ENCODE assay signal across 18 cellular contexts in the genomic region with DNA sequence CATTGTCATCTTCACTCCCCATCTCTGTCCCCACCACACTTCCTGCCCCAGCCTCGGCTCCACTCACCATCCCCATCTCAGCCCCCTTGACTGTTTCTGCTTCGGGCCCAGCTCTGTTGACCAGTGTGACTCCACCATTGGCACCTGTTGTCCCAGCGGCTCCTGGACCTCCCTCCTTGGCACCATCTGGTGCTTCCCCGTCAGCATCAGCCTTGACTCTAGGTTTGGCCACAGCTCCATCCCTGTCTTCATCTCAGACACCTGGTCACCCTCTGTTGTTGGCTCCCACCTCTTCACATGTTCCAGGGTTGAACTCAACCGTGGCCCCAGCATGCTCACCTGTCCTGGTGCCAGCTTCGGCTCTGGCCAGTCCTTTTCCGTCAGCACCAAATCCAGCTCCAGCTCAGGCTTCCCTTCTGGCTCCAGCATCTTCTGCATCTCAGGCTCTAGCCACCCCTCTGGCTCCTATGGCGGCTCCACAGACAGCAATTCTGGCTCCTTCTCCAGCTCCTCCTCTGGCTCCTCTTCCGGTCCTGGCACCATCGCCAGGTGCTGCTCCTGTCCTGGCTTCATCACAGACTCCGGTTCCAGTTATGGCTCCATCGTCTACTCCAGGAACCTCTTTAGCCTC. TPM values are rescaled to one million over a fixed set of nuclear protein-coding genes. Genes with fewer than 3 reads are reported as not detected.
DNase-seq lines count a peak whose midpoint lies in the region; FAIRE-seq and TF ChIP-seq lines count a peak whose summit lies in the region.
"Had no signal": no experiment of that assay in that cellular context is flagged by ENCODE, and none has a peak within 500 bp of the region (broad histone marks: within the 10 kb centered on the region; RNA-seq: fewer than 3 reads in every experiment).

No MANE protein-coding gene starts in this region.

- no peaks in the 10 kb centered on the region; a peak in 1 of 4 replicates for H3K79me2 ChIP-seq in H1 (ENCODE audit: control insufficient read depth in 1 of 2, insufficient read depth in 2 of 2, low read length in 2 of 2)

- peak overlapping the region; percentile 35; the same call in 1 of the 2 replicates for H4K8ac ChIP-seq in H1 (ENCODE audit: extremely low read depth, insufficient read depth, low read length)

- H3K9me3 Mint-ChIP-seq in activated naive CD4-positive, alpha-beta T cell treated with anti-CD3 and anti-CD28 coated beads, Interleukin-2, amount 10 ng/mL, durations not matched to agents 7 days and 5 days = no peaks in the 10 kb centered on the region
- no peaks in the 10 kb centered on the region for H3K9me3 Mint-ChIP-seq in activated CD4-positive, alpha-beta memory T cell treated with anti-CD3 and anti-CD28 coated beads for 36 hours
- H3K9me3 Mint-ChIP-seq: activated naive CD8-positive, alpha-beta T cell treated with anti-CD3 and anti-CD28 coated beads, Interleukin-2, amount 10 ng/mL, durations not matched to agents 7 days and 5 days had no signal

- CTCF ChIA-PET in activated naive CD4-positive, alpha-beta T cell treated with anti-CD3 and anti-CD28 coated beads, Interleukin-2, amount 10 ng/mL, durations not matched to agents 7 days and 5 days (lab: Charles Lee) = interaction anchor here (0.6 to 1.1 kb wide), 3 partner anchors 31 to 90 kb away, joined by 3 read pairs; no protein-coding TSS in a partner anchor
- CTCF ChIA-PET in activated CD4-positive, alpha-beta memory T cell treated with anti-CD3 and anti-CD28 coated beads for 36 hours (lab: Charles Lee) = interaction anchor here (0.7 kb wide), 1 partner anchor 91 kb away, joined by 3 read pairs; no protein-coding TSS in a partner anchor
- CTCF ChIA-PET in H1 (lab: Charles Lee; ENCODE audit: partially characterized antibody) = interaction anchor here (1.1 to 2.1 kb wide), 2 partner anchors 13 to 55 kb away, joined by 4 to 8 read pairs; no protein-coding TSS in a partner anchor

- H3K36me3 ChIP-seq in H1 (ENCODE audit: control insufficient read depth in 2 of 4, insufficient read depth in 4 of 4, low read length in 3 of 4) (peaks cover 35 to 63% (median 58%) of the 10 kb centered on the region in 4 experiments), sigmoid colon (peaks cover 37 to 91% (median 61%) of the 10 kb centered on the region in 4 donors)

- H3K4me3 ChIP-seq in H1 (ENCODE audit: extremely low read depth in 1 of 4, insufficient read depth in 2 of 4, low read depth in 3 of 4, low read length in 4 of 4) (no peak overlapping the region), sigmoid colon (no peak overlapping the region)
- H3K4me3 ChIP-seq: A549, PC-9, thoracic aorta had no signal

- no peaks in the 10 kb centered on the region for H3K23me2 ChIP-seq in H1 (ENCODE audit: low read depth, low read length)

- no peak overlapping the region for H3K9ac ChIP-seq in H1 (replicated peaks in 1 of 4; ENCODE audit: extremely low read depth in 1 of 4, low read depth in 3 of 4, low read length in 3 of 4)

- no peak overlapping the region for H3K4me3 Mint-ChIP-seq in activated naive CD4-positive, alpha-beta T cell treated with anti-CD3 and anti-CD28 coated beads, Interleukin-2, amount 10 ng/mL, durations not matched to agents 7 days and 5 days
- no peak overlapping the region for H3K4me3 Mint-ChIP-seq in activated CD4-positive, alpha-beta memory T cell treated with anti-CD3 and anti-CD28 coated beads for 36 hours
- H3K4me3 Mint-ChIP-seq: activated naive CD8-positive, alpha-beta T cell treated with anti-CD3 and anti-CD28 coated beads, Interleukin-2, amount 10 ng/mL, durations not matched to agents 7 days and 5 days had no signal

- no peak overlapping the region for H3K18ac ChIP-seq in H1 (ENCODE audit: extremely low read depth, low read length)

- 95% methylated on average over 12 of the region's 12 CpGs; no CpG with 5 or more reads in 1 of the 2 experiments for WGBS in H1 (ENCODE audit: extremely low coverage in 1 of 2, insufficient coverage in 1 of 2, insufficient read length in 1 of 2, insufficient replicate concordance in 2 of 2, low coverage in 1 of 2, low lambda C conversion rate in 2 of 2, missing lambda C conversion rate in 1 of 2), 2 experiments
- 95% methylated on average over 12 of the region's 12 CpGs for WGBS in sigmoid colon, 2 donors

- no peak overlapping the region for H2BK120ac ChIP-seq in H1 (replicated peaks; ENCODE audit: low read depth, low read length)

- peaks cover 6% of the 10 kb centered on the region; the same call in 1 of the 2 replicates for H3K79me1 ChIP-seq in H1 (ENCODE audit: low read depth, low read length)

- no peak overlapping the region for H2BK5ac ChIP-seq in H1 (ENCODE audit: low read depth, low read length)

- TF ChIP-seq POLR2A in H1 (IDR thresholded peaks at IDR 0.05; ENCODE audit: control extremely low read depth in 1 of 2, low read depth in 2 of 2, low read length in 2 of 2) = no peak
- no peak for TF ChIP-seq POLR2A in sigmoid colon (IDR thresholded peaks at IDR 0.05)

- TF ChIP-seq RAD21 in H1 (IDR thresholded peaks at IDR 0.05 in 1 of 2, conservative IDR thresholded peaks at IDR 0.05 in 1 of 2; ENCODE audit: low read depth in 2 of 2, low read length in 2 of 2) = no peak

- no peak overlapping the region for H3K4me2 ChIP-seq in H1 (ENCODE audit: insufficient read depth in 1 of 2, low read depth in 2 of 2, low read length in 2 of 2)
- H3K4me2 ChIP-seq: A549, PC-9 had no signal

- no peak for DNase-seq in activated naive CD4-positive, alpha-beta T cell treated with anti-CD3 and anti-CD28 coated beads, Interleukin-2, amount 10 ng/mL, durations not matched to agents 7 days and 5 days
- no peak for DNase-seq in activated naive CD4-positive, alpha-beta T cell treated with Interleukin-2 at 50 U/mL for 16 hours
- no peak for DNase-seq in activated CD4-positive, alpha-beta memory T cell treated with anti-CD3 and anti-CD28 coated beads for 36 hours
- DNase-seq in H1 (ENCODE audit: low read depth in 1 of 2, low spot score in 2 of 2) = no peak
- DNase-seq in sigmoid colon = peak; percentile 56
- DNase-seq in germinal center (ENCODE audit: low spot score) = no peak
- DNase-seq in activated CD4-positive, alpha-beta T cell treated with anti-CD3 and anti-CD28 coated beads for 4 hours = no peak
- DNase-seq in DMS 273 (lab: John Stamatoyannopoulos, UW; ENCODE audit: unreplicated experiment) = no peak
- DNase-seq: activated naive CD8-positive, alpha-beta T cell treated with anti-CD3 and anti-CD28 coated beads, Interleukin-2, amount 10 ng/mL, durations not matched to agents 7 days and 5 days; central memory CD4-positive, alpha-beta T cell; GDM1; islet precursor cell; MM.1S; NCI-H2081; NCI-H69; PC-9 had no signal

- no peak overlapping the region for H2BK12ac ChIP-seq in H1 (ENCODE audit: low read depth, low read length)

- H2BK15ac ChIP-seq in H1 (ENCODE audit: low read length) = no peak overlapping the region

- no peak overlapping the region for H3K4ac ChIP-seq in H1 (replicated peaks; ENCODE audit: insufficient read length, low read depth, low read length)

- H3K9me3 ChIP-seq in H1 (ENCODE audit: insufficient read depth in 2 of 2, low read depth in 1 of 2, low read length in 1 of 2) = no peaks in the 10 kb centered on the region
- H3K9me3 ChIP-seq in sigmoid colon = no peaks in the 10 kb centered on the region
- H3K9me3 ChIP-seq: A549, thoracic aorta had no signal

- no peak overlapping the region for H3K56ac ChIP-seq in H1 (replicated peaks; ENCODE audit: insufficient read length, low read depth, low read length)

- H3K27ac ChIP-seq in H1 (ENCODE audit: low read depth, low read length) = no peak overlapping the region
- no peak overlapping the region for H3K27ac ChIP-seq in sigmoid colon
- H3K27ac ChIP-seq: A549, PC-9, thoracic aorta had no signal

- TF ChIP-seq EP300 in H1 (IDR thresholded peaks at IDR 0.05; ENCODE audit: borderline replicate concordance in 1 of 2, low read depth in 2 of 2, low read length in 2 of 2) (no peak), sigmoid colon (IDR thresholded peaks at IDR 0.05) (no peak)

- H3K14ac ChIP-seq in H1 (ENCODE audit: insufficient read length) = no peak overlapping the region

- H3K36me3 Mint-ChIP-seq in activated naive CD4-positive, alpha-beta T cell treated with anti-CD3 and anti-CD28 coated beads, Interleukin-2, amount 10 ng/mL, durations not matched to agents 7 days and 5 days = peaks cover 66% of the 10 kb centered on the region
- H3K36me3 Mint-ChIP-seq in activated CD4-positive, alpha-beta memory T cell treated with anti-CD3 and anti-CD28 coated beads for 36 hours = peaks cover 69% of the 10 kb centered on the region

- no peak overlapping the region for H3K23ac ChIP-seq in H1 (ENCODE audit: insufficient read length)

- peak overlapping the region; percentile 78 for H3K27ac Mint-ChIP-seq in activated naive CD4-positive, alpha-beta T cell treated with anti-CD3 and anti-CD28 coated beads, Interleukin-2, amount 10 ng/mL, durations not matched to agents 7 days and 5 days
- H3K27ac Mint-ChIP-seq in activated CD4-positive, alpha-beta memory T cell treated with anti-CD3 and anti-CD28 coated beads for 36 hours = peak overlapping the region; percentile 58
- H3K27ac Mint-ChIP-seq: activated naive CD8-positive, alpha-beta T cell treated with anti-CD3 and anti-CD28 coated beads, Interleukin-2, amount 10 ng/mL, durations not matched to agents 7 days and 5 days had no signal

- H4K91ac ChIP-seq in H1 (replicated peaks; ENCODE audit: insufficient read length, low read length) = no peak overlapping the region

- H3K27me3 ChIP-seq in H1 (replicated peaks in 1 of 4; ENCODE audit: control insufficient read depth in 3 of 4, extremely low read depth in 1 of 4, insufficient read depth in 3 of 4, low read length in 3 of 4) (no peaks in the 10 kb centered on the region), sigmoid colon (no peaks in the 10 kb centered on the region)

- FAIRE-seq in H1 (lab: Jason Lieb, UNC) = no peak
- FAIRE-seq: A549 had no signal

- no peak overlapping the region for H4K5ac ChIP-seq in H1 (ENCODE audit: insufficient read length, low read depth, low read length)

- H2AFZ ChIP-seq in H1 (ENCODE audit: low read length) = no peak overlapping the region
- H2AFZ ChIP-seq: PC-9 had no signal

- H3K4me1 Mint-ChIP-seq in activated naive CD4-positive, alpha-beta T cell treated with anti-CD3 and anti-CD28 coated beads, Interleukin-2, amount 10 ng/mL, durations not matched to agents 7 days and 5 days = peaks cover 2% of the 10 kb centered on the region
- H3K4me1 Mint-ChIP-seq in activated CD4-positive, alpha-beta memory T cell treated with anti-CD3 and anti-CD28 coated beads for 36 hours (ENCODE audit: low read depth) = peaks cover 4% of the 10 kb centered on the region

- H2AK5ac ChIP-seq in H1 (ENCODE audit: low read depth, low read length) = no peak overlapping the region

- POLR2A ChIA-PET in activated CD4-positive, alpha-beta memory T cell treated with anti-CD3 and anti-CD28 coated beads for 36 hours (lab: Charles Lee) = interaction anchor here (0.6 to 1.2 kb wide), 2 partner anchors 11 to 12 kb away, joined by 3 read pairs; no protein-coding TSS in a partner anchor
- POLR2A ChIA-PET in H1 (lab: Charles Lee; ENCODE audit: partially characterized antibody) = interaction anchor here (1.1 to 6.8 kb wide), 9 partner anchors 9 to 54 kb away, joined by 3 to 80 read pairs (median 9); a partner anchor contains a TSS

- no peak for TF ChIP-seq CTCF in H1 (IDR thresholded peaks at IDR 0.05; ENCODE audit: control extremely low read depth in 1 of 3, insufficient read depth in 1 of 3, low read depth in 1 of 3, low read length in 3 of 3)
- TF ChIP-seq CTCF in sigmoid colon (IDR thresholded peaks at IDR 0.05) = no peak

- peaks cover 0 to 3% (median 3%) of the 10 kb centered on the region in 4 experiments; a peak in 2 of 7 replicates for H3K4me1 ChIP-seq in H1 (replicated peaks in 1 of 4; ENCODE audit: control insufficient read depth in 3 of 4, insufficient read depth in 4 of 4, low read length in 3 of 4)
- no peaks in the 10 kb centered on the region for H3K4me1 ChIP-seq in sigmoid colon
- H3K4me1 ChIP-seq: A549 had no signal

- H3K27me3 Mint-ChIP-seq in activated naive CD4-positive, alpha-beta T cell treated with anti-CD3 and anti-CD28 coated beads, Interleukin-2, amount 10 ng/mL, durations not matched to agents 7 days and 5 days = no peaks in the 10 kb centered on the region
- H3K27me3 Mint-ChIP-seq in activated CD4-positive, alpha-beta memory T cell treated with anti-CD3 and anti-CD28 coated beads for 36 hours = no peaks in the 10 kb centered on the region
- H3K27me3 Mint-ChIP-seq: activated naive CD8-positive, alpha-beta T cell treated with anti-CD3 and anti-CD28 coated beads, Interleukin-2, amount 10 ng/mL, durations not matched to agents 7 days and 5 days had no signal

- H2BK20ac ChIP-seq in H1 (ENCODE audit: low read length) = no peak overlapping the region

- intact Hi-C loops in activated CD4-positive, alpha-beta memory T cell treated with anti-CD3 and anti-CD28 coated beads for 36 hours (cut with micrococcal nuclease) = no loop called here
- intact Hi-C loops in sigmoid colon (cut with DNase I) = no loop called here

- peaks cover 8 to 30% of the 10 kb centered on the region in 2 experiments for H4K20me1 ChIP-seq in H1 (replicated peaks in 1 of 2; ENCODE audit: control insufficient read depth in 1 of 2, insufficient read depth in 2 of 2, low read length in 2 of 2)

RNA-seq across cellular contexts. Expression of a gene that starts 24.4 kb away (rescaled TPM):
- total RNA-seq in activated CD4-positive, alpha-beta memory T cell treated with anti-CD3 and anti-CD28 coated beads for 36 hours = 10 to 100 TPM; 24.1 to 27.9 TPM
- total RNA-seq in H1 (2021; fragmentation: NEBNext Ultra II Directional; extraction: Animal tissue kit (Norgen Biotek cat#: 25700)) = 36.0 and 37.2 TPM in 2 replicates
- 53.4 and 63.9 TPM in 2 replicates for polyA plus RNA-seq in H1 (2011; rRNA removed)
- polyA plus RNA-seq in H1 (2011; cell fraction: cytosol; rRNA removed) = 43.7 TPM
- polyA plus RNA-seq in H1 (2011; cell fraction: nucleus; rRNA removed) = 123 TPM
- polyA plus RNA-seq in H1 (2012, experiment 1 of 2) = 30.6 to 44.5 TPM (median 43.0 TPM) in 4 replicates
- 47.4 TPM for polyA plus RNA-seq in H1 (2012, experiment 2 of 2)
- polyA plus RNA-seq in H1 (2013, experiment 1 of 2) = 28.4 TPM
- polyA plus RNA-seq in H1 (2013, experiment 2 of 2) = 26.2 TPM
- polyA minus RNA-seq in H1 (2011; rRNA and poly(A)+ RNA removed) = 29.9 and 30.1 TPM in 2 replicates
- polyA minus RNA-seq in H1 (2011; cell fraction: cytosol; rRNA and poly(A)+ RNA removed) = 10.9 TPM
- polyA minus RNA-seq in H1 (2011; cell fraction: nucleus; rRNA and poly(A)+ RNA removed) = 43.9 TPM
- total RNA-seq in sigmoid colon = 10 to 100 TPM; 20.1 to 28.5 (median 23.7) TPM
- 10 to 100 TPM; 19.2 to 45.0 (median 23.8) TPM for polyA plus RNA-seq in sigmoid colon

RNA-seq across cellular contexts. Expression of a gene that starts 24.9 kb away (rescaled TPM):
- total RNA-seq in activated CD4-positive, alpha-beta memory T cell treated with anti-CD3 and anti-CD28 coated beads for 36 hours = 10 to 100 TPM; 48.4 to 54.0 TPM
- total RNA-seq in H1 (2021; fragmentation: NEBNext Ultra II Directional; extraction: Animal tissue kit (Norgen Biotek cat#: 25700)) = 54.3 and 58.7 TPM in 2 replicates
- 5.5 and 9.5 TPM in 2 replicates for polyA plus RNA-seq in H1 (2011; rRNA removed)
- 2.4 TPM for polyA plus RNA-seq in H1 (2011; cell fraction: cytosol; rRNA removed)
- 16.9 TPM for polyA plus RNA-seq in H1 (2011; cell fraction: nucleus; rRNA removed)
- polyA plus RNA-seq in H1 (2012, experiment 1 of 2) = 12.7 to 20.6 TPM (median 16.9 TPM) in 4 replicates
- 8.1 TPM for polyA plus RNA-seq in H1 (2012, experiment 2 of 2)
- polyA plus RNA-seq in H1 (2013, experiment 1 of 2) = 18.2 TPM
- polyA plus RNA-seq in H1 (2013, experiment 2 of 2) = 16.0 TPM
- 11.7 and 17.0 TPM in 2 replicates for polyA minus RNA-seq in H1 (2011; rRNA and poly(A)+ RNA removed)
- 19.4 TPM for polyA minus RNA-seq in H1 (2011; cell fraction: cytosol; rRNA and poly(A)+ RNA removed)
- polyA minus RNA-seq in H1 (2011; cell fraction: nucleus; rRNA and poly(A)+ RNA removed) = 27.4 TPM
- total RNA-seq in sigmoid colon = 10 to 100 TPM; 13.2 to 39.1 (median 23.4) TPM
- polyA plus RNA-seq in sigmoid colon = 10 to 100 TPM in 1 of 3 donors, 1 to 10 TPM in 2; 2.4 to 37.3 (median 9.0) TPM

RNA-seq across cellular contexts. Expression of a gene that starts 38.0 kb away (rescaled TPM):
- total RNA-seq in activated CD4-positive, alpha-beta memory T cell treated with anti-CD3 and anti-CD28 coated beads for 36 hours = 1 to 10 TPM; 3.8 to 4.9 TPM
- 5.2 and 6.0 TPM in 2 replicates for total RNA-seq in H1 (2021; fragmentation: NEBNext Ultra II Directional; extraction: Animal tissue kit (Norgen Biotek cat#: 25700))
- polyA plus RNA-seq in H1 (2011; rRNA removed) (5.6 and 7.1 TPM in 2 replicates), sigmoid colon (10 to 100 TPM in 1 of 3 donors, 1 to 10 TPM in 1, not detected in 1; 3.7 to 11.9 TPM)
- 8.1 TPM for polyA plus RNA-seq in H1 (2011; cell fraction: cytosol; rRNA removed)
- 21.1 TPM for polyA plus RNA-seq in H1 (2011; cell fraction: nucleus; rRNA removed)
- 4.8 to 7.5 TPM (median 6.4 TPM) in 4 replicates for polyA plus RNA-seq in H1 (2012, experiment 1 of 2)
- 2.6 TPM for polyA plus RNA-seq in H1 (2012, experiment 2 of 2)
- polyA plus RNA-seq in H1 (2013, experiment 1 of 2) = 4.8 TPM
- 5.5 TPM for polyA plus RNA-seq in H1 (2013, experiment 2 of 2)
- 1.4 and 1.9 TPM in 2 replicates for polyA minus RNA-seq in H1 (2011; rRNA and poly(A)+ RNA removed)
- 3.4 TPM for polyA minus RNA-seq in H1 (2011; cell fraction: cytosol; rRNA and poly(A)+ RNA removed)
- polyA minus RNA-seq in H1 (2011; cell fraction: nucleus; rRNA and poly(A)+ RNA removed) = 6.3 TPM
- total RNA-seq in sigmoid colon = 1 to 10 TPM in 3 of 4 donors, under 1 TPM in 1; 0.82 to 2.8 (median 1.7) TPM

RNA-seq across cellular contexts. Expression of a gene that starts 38.3 kb away (rescaled TPM):
- total RNA-seq in activated CD4-positive, alpha-beta memory T cell treated with anti-CD3 and anti-CD28 coated beads for 36 hours = 10 to 100 TPM; 70.9 to 72.8 TPM
- 68.7 and 70.8 TPM in 2 replicates for total RNA-seq in H1 (2021; fragmentation: NEBNext Ultra II Directional; extraction: Animal tissue kit (Norgen Biotek cat#: 25700))
- 36.9 and 38.5 TPM in 2 replicates for polyA plus RNA-seq in H1 (2011; rRNA removed)
- 35.0 TPM for polyA plus RNA-seq in H1 (2011; cell fraction: cytosol; rRNA removed)
- 113 TPM for polyA plus RNA-seq in H1 (2011; cell fraction: nucleus; rRNA removed)
- 48.2 to 55.3 TPM (median 49.7 TPM) in 4 replicates for polyA plus RNA-seq in H1 (2012, experiment 1 of 2)
- polyA plus RNA-seq in H1 (2012, experiment 2 of 2) = 41.0 TPM
- polyA plus RNA-seq in H1 (2013, experiment 1 of 2) = 25.7 TPM
- polyA plus RNA-seq in H1 (2013, experiment 2 of 2) = 25.3 TPM
- 69.9 and 90.6 TPM in 2 replicates for polyA minus RNA-seq in H1 (2011; rRNA and poly(A)+ RNA removed)
- 33.1 TPM for polyA minus RNA-seq in H1 (2011; cell fraction: cytosol; rRNA and poly(A)+ RNA removed)
- polyA minus RNA-seq in H1 (2011; cell fraction: nucleus; rRNA and poly(A)+ RNA removed) = 44.6 TPM
- 10 to 100 TPM; 48.1 to 53.9 (median 49.6) TPM for total RNA-seq in sigmoid colon
- polyA plus RNA-seq in sigmoid colon = 10 to 100 TPM; 34.8 to 79.3 (median 48.6) TPM
